ENCODE assay signal across 8 cellular contexts in genomic region chr5:141172381-141173204, GRCh38. TPM values are rescaled to one million over a fixed set of nuclear protein-coding genes. Genes with fewer than 3 reads are reported as not detected.
DNase-seq lines count a peak whose midpoint lies in the region; ATAC-seq and TF ChIP-seq lines count a peak whose summit lies in the region.

TSS of gene PCDHB7 (plus strand) at chr5:141172644. CDS start at chr5:141172836, 192 bp downstream.

- H3K4me1 ChIP-seq in upper lobe of left lung: no peaks in the 10 kb centered on the region

- TF ChIP-seq EP300 in upper lobe of left lung (IDR thresholded peaks at IDR 0.05): no peak

- intact Hi-C loops in activated naive CD4-positive, alpha-beta T cell treated with anti-CD3 and anti-CD28 coated beads for 36 hours (cut with micrococcal nuclease): loop anchor here (5.0 kb wide), 1 partner anchor 90 kb away; no protein-coding TSS in a partner anchor

- peak; percentile 58 for DNase-seq in activated naive CD4-positive, alpha-beta T cell treated with anti-CD3 and anti-CD28 coated beads for 36 hours
- no peak for DNase-seq in activated naive CD4-positive, alpha-beta T cell treated with anti-CD3 and anti-CD28 coated beads, Interleukin-2, amount 50 U/mL, for 16 hours
- DNase-seq in NCI-H748 treated with DMSO at 0.1 percent for 48 hours (lab: John Stamatoyannopoulos, UW) (peak; percentile 70), dermis blood vessel endothelial cell (peak; percentile 43), putamen (ENCODE audit: low spot score) (peak; percentile 11), SIG-M5 treated with dmso at 0.1 percent for 504 hours (lab: John Stamatoyannopoulos, UW; ENCODE audit: unreplicated experiment) (no peak), upper lobe of left lung (no peak), ecto neural progenitor cell (ENCODE audit: low spot score) (no peak)

- H3K27me3 ChIP-seq in upper lobe of left lung: no peaks in the 10 kb centered on the region

- WGBS in upper lobe of left lung, 2 donors: 33 to 36% methylated on average over 20 of the region's 20 CpGs

- peak in 3 of 6 experiments; percentile 18 to 39 (median 20) for TF ChIP-seq CTCF in upper lobe of left lung (IDR thresholded peaks at IDR 0.05)

- no peak within 1 kb of the TSS for H3K27ac ChIP-seq in upper lobe of left lung

- H3K9me3 Mint-ChIP-seq in activated naive CD4-positive, alpha-beta T cell treated with anti-CD3 and anti-CD28 coated beads for 36 hours: peaks cover 10% of the 10 kb centered on the region

- no peak within 1 kb of the TSS for H3K4me3 Mint-ChIP-seq in activated naive CD4-positive, alpha-beta T cell treated with anti-CD3 and anti-CD28 coated beads for 36 hours

- CTCF ChIA-PET in activated naive CD4-positive, alpha-beta T cell treated with anti-CD3 and anti-CD28 coated beads for 36 hours (lab: Charles Lee): interaction anchor here (0.7 to 1.4 kb wide), 2 partner anchors 248 to 1065 kb away, joined by 3 read pairs; partner anchors contain the start of gene PCDHGA11

- no peak for ATAC-seq in upper lobe of left lung (ENCODE audit: low FRiP score in 2 of 2)

- TF ChIP-seq POLR2A in upper lobe of left lung (IDR thresholded peaks at IDR 0.05): no peak

- no peaks in the 10 kb centered on the region for H3K4me1 Mint-ChIP-seq in activated naive CD4-positive, alpha-beta T cell treated with anti-CD3 and anti-CD28 coated beads for 36 hours (ENCODE audit: low read depth)

- H3K27me3 Mint-ChIP-seq in activated naive CD4-positive, alpha-beta T cell treated with anti-CD3 and anti-CD28 coated beads for 36 hours (ENCODE audit: low read depth): peaks cover 41% of the 10 kb centered on the region

- H3K4me3 ChIP-seq in upper lobe of left lung: peak within 1 kb of the TSS in 1 of 4 donors; percentile 24

- peaks cover 5% of the 10 kb centered on the region for H3K36me3 Mint-ChIP-seq in activated naive CD4-positive, alpha-beta T cell treated with anti-CD3 and anti-CD28 coated beads for 36 hours (ENCODE audit: low read depth)

- H3K9me3 ChIP-seq in upper lobe of left lung: peaks cover 13 to 37% (median 21%) of the 10 kb centered on the region in 4 donors

- no peak within 1 kb of the TSS for H3K27ac Mint-ChIP-seq in activated naive CD4-positive, alpha-beta T cell treated with anti-CD3 and anti-CD28 coated beads for 36 hours

- H3K36me3 ChIP-seq in upper lobe of left lung: no peaks in the 10 kb centered on the region

RNA-seq across cellular contexts. Expression of gene PCDHB7, which starts in this region (rescaled TPM):
- not detected for total RNA-seq in activated naive CD4-positive, alpha-beta T cell treated with anti-CD3 and anti-CD28 coated beads for 36 hours
- total RNA-seq in dermis blood vessel endothelial cell (0.68 and 0.74 TPM in 2 replicates), upper lobe of left lung (1 to 10 TPM in 5 of 6 donors, under 1 TPM in 1; 0.30 to 2.9 (median 1.8) TPM)

Comparison
In these comparisons a context has a peak if more than half of its experiments do, and no peak if none do; other contexts are left out.
1. Peak in DNase-seq in activated naive CD4-positive, alpha-beta T cell treated with anti-CD3 and anti-CD28 coated beads for 36 hours; RNA of the gene not detected or under 1 TPM.
2. Peak in DNase-seq in dermis blood vessel endothelial cell; RNA of the gene not detected or under 1 TPM.
3. DNase-seq: peak in NCI-H748 treated with DMSO at 0.1 percent for 48 hours (single experiment) and putamen (single experiment); none in activated naive CD4-positive, alpha-beta T cell treated with anti-CD3 and anti-CD28 coated beads, Interleukin-2, amount 50 U/mL, for 16 hours (single experiment), SIG-M5 treated with dmso at 0.1 percent for 504 hours (single experiment), upper lobe of left lung (0 of 2) and ecto neural progenitor cell (single experiment).